ENCODE assay signal across 9 cellular contexts in genomic region chr2:154623819-154624218, GRCh38.
A peak's percentile ranks its signal among the peaks of the same experiment; 100 is the strongest.
DNase-seq lines count a peak whose midpoint lies in the region; ATAC-seq and TF ChIP-seq lines count a peak whose summit lies in the region.
"Had no signal": no experiment of that assay in that cellular context is flagged by ENCODE, and none has a peak within 500 bp of the region (broad histone marks: within the 10 kb centered on the region; RNA-seq: fewer than 3 reads in every experiment).

No MANE protein-coding gene starts in this region.

- H3F3A ChIP-seq in Loucy (ENCODE audit: low read depth): no peaks in the 10 kb centered on the region

- no peak overlapping the region for H2AFZ ChIP-seq in Loucy (ENCODE audit: low read length)

- H3K27me3 ChIP-seq in Loucy (ENCODE audit: insufficient read depth, low read length, poor library complexity, severe bottlenecking): no peaks in the 10 kb centered on the region
- no peaks in the 10 kb centered on the region for H3K27me3 ChIP-seq in heart right ventricle

- DNase-seq in Caki2 (ENCODE audit: low read depth) (peak; percentile 34), SW480 (ENCODE audit: low spot score) (peak; percentile 50), heart right ventricle (peak in 1 of 2 donors; percentile 20), sciatic nerve (ENCODE audit: low spot score) (no peak), hepatic stellate cell (ENCODE audit: low spot score) (no peak)
- no peak for DNase-seq in stimulated activated effector memory CD8-positive, alpha-beta T cell treated with anti-CD3 and anti-CD28 coated beads, Interleukin-12 subunit alpha, Interleukin-12 subunit beta, amount 100 ng/mL, for 72 hours (ENCODE audit: low spot score in 2 of 2)

- ATAC-seq in GM19467 (IDR thresholded peaks at IDR 0.05; ENCODE audit: unreplicated experiment) (peak; percentile 73), heart right ventricle (peak in 2 of 8 donors; percentile 46 to 56), sciatic nerve (peak; percentile 58)
- ATAC-seq in stimulated activated effector memory CD8-positive, alpha-beta T cell treated with anti-CD3 and anti-CD28 coated beads, Interleukin-12 subunit alpha, Interleukin-12 subunit beta, amount 100 ng/mL, for 72 hours: no peak

- H3K36me3 ChIP-seq in Loucy (ENCODE audit: insufficient read depth, low read length) (no peaks in the 10 kb centered on the region), heart right ventricle (no peaks in the 10 kb centered on the region)

- 21 to 27% methylated on average over 3 of the region's 3 CpGs for WGBS in heart right ventricle, 2 donors

- no peaks in the 10 kb centered on the region for H3K4me1 Mint-ChIP-seq in stimulated activated effector memory CD8-positive, alpha-beta T cell treated with anti-CD3 and anti-CD28 coated beads, Interleukin-12 subunit alpha, Interleukin-12 subunit beta, amount 100 ng/mL, for 72 hours
- H3K4me1 Mint-ChIP-seq: memory B cell had no signal

- TF ChIP-seq CTCF in Loucy (conservative IDR thresholded peaks at IDR 0.05; ENCODE audit: low read length) (peak; percentile 87), heart right ventricle (IDR thresholded peaks at IDR 0.05) (peak; percentile 38 to 77 (median 61))

- no peak overlapping the region for H3K4me3 Mint-ChIP-seq in stimulated activated effector memory CD8-positive, alpha-beta T cell treated with anti-CD3 and anti-CD28 coated beads, Interleukin-12 subunit alpha, Interleukin-12 subunit beta, amount 100 ng/mL, for 72 hours
- H3K4me3 Mint-ChIP-seq: memory B cell had no signal

- no peak overlapping the region for H3K27ac Mint-ChIP-seq in stimulated activated effector memory CD8-positive, alpha-beta T cell treated with anti-CD3 and anti-CD28 coated beads, Interleukin-12 subunit alpha, Interleukin-12 subunit beta, amount 100 ng/mL, for 72 hours
- H3K27ac Mint-ChIP-seq: memory B cell had no signal

- intact Hi-C loops in heart right ventricle (cut with DNase I): loop anchor here in 6 of 10 donors (5.0 to 10.0 kb wide), 4 partner anchors 169 to 691 kb away; no protein-coding TSS in a partner anchor
- intact Hi-C loops in sciatic nerve (cut with DNase I): no loop called here

- H3K4me3 ChIP-seq in Loucy (ENCODE audit: low read length, poor library complexity, severe bottlenecking) (no peak overlapping the region), heart right ventricle (no peak overlapping the region)

- no peaks in the 10 kb centered on the region for H3K36me3 Mint-ChIP-seq in stimulated activated effector memory CD8-positive, alpha-beta T cell treated with anti-CD3 and anti-CD28 coated beads, Interleukin-12 subunit alpha, Interleukin-12 subunit beta, amount 100 ng/mL, for 72 hours
- H3K36me3 Mint-ChIP-seq: memory B cell had no signal

- H3K9me2 ChIP-seq in Loucy (replicated peaks; ENCODE audit: low read depth, low read length): no peaks in the 10 kb centered on the region

- H3K4me1 ChIP-seq in Loucy (ENCODE audit: insufficient read depth, low read length, poor library complexity, severe bottlenecking) (no peaks in the 10 kb centered on the region), heart right ventricle (peaks cover 0 to 5% (median 0%) of the 10 kb centered on the region in 9 donors)

- no peaks in the 10 kb centered on the region for H4K20me1 ChIP-seq in Loucy (ENCODE audit: insufficient read depth, low read length, poor library complexity, severe bottlenecking)

- H3K79me2 ChIP-seq in Loucy (ENCODE audit: insufficient read depth, low read length): no peaks in the 10 kb centered on the region

- in situ Hi-C loops in Caki2 (cut with HindIII; ENCODE audit: low pct_unique_long_range_greater_than_20kb, low sequenced_read_pairs): no loop called here

- no peak overlapping the region for H3K9ac ChIP-seq in Loucy (ENCODE audit: low read depth, low read length, poor library complexity, severe bottlenecking)

- H3K9me3 ChIP-seq in Loucy (ENCODE audit: insufficient read depth, low read depth, low read length) (no peaks in the 10 kb centered on the region), heart right ventricle (no peaks in the 10 kb centered on the region)

- H3K9me3 Mint-ChIP-seq in stimulated activated effector memory CD8-positive, alpha-beta T cell treated with anti-CD3 and anti-CD28 coated beads, Interleukin-12 subunit alpha, Interleukin-12 subunit beta, amount 100 ng/mL, for 72 hours: peaks cover 17% of the 10 kb centered on the region

- H3K27ac ChIP-seq in heart right ventricle: no peak overlapping the region

- H3K4me2 ChIP-seq in Loucy (ENCODE audit: low read depth, low read length, poor library complexity, severe bottlenecking): no peak overlapping the region

Comparison
In these comparisons a context has a peak if more than half of its experiments do, and no peak if none do; other contexts are left out.
1. DNase-seq: peak in Caki2 (single experiment) and SW480 (single experiment); none in sciatic nerve (single experiment), stimulated activated effector memory CD8-positive, alpha-beta T cell treated with anti-CD3 and anti-CD28 coated beads, Interleukin-12 subunit alpha, Interleukin-12 subunit beta, amount 100 ng/mL, for 72 hours (0 of 2) and hepatic stellate cell (single experiment).